ENCODE assay signal across 14 cellular contexts in genomic region chr6:142698751-142699150, GRCh38.
A peak's percentile ranks its signal among the peaks of the same experiment; 100 is the strongest.
DNase-seq lines count a peak whose midpoint lies in the region; ATAC-seq, FAIRE-seq and TF ChIP-seq lines count a peak whose summit lies in the region.
"Had no signal": no experiment of that assay in that cellular context is flagged by ENCODE, and none has a peak within 500 bp of the region (broad histone marks: within the 10 kb centered on the region; RNA-seq: fewer than 3 reads in every experiment).

No MANE protein-coding gene starts in this region.

- no peak for TF ChIP-seq RAD21 in IMR-90 (IDR thresholded peaks at IDR 0.05; ENCODE audit: low read length)

- H2AK9ac ChIP-seq in IMR-90 (replicated peaks; ENCODE audit: low read depth, low read length, poor library complexity) = no peak overlapping the region

- no peak overlapping the region for H2AFZ ChIP-seq in IMR-90 (replicated peaks; ENCODE audit: low read length, poor library complexity)

- H3K4me3 ChIP-seq in DOHH2 (ENCODE audit: low read length) = no peak overlapping the region
- H3K4me3 ChIP-seq in IMR-90 (ENCODE audit: insufficient read depth, low read depth, low read length) = no peak overlapping the region
- H3K4me3 ChIP-seq in astrocyte of the cerebellum (ENCODE audit: low read depth, low read length) = no peak overlapping the region
- H3K4me3 ChIP-seq in kidney epithelial cell (ENCODE audit: low read depth, low read length) = no peak overlapping the region
- H3K4me3 ChIP-seq in pancreas = no peak overlapping the region
- H3K4me3 ChIP-seq: SJSA1 had no signal

- peak; percentile 27 for TF ChIP-seq CTCF in DOHH2 (IDR thresholded peaks at IDR 0.05; ENCODE audit: low read depth, low read length, poor library complexity, severe bottlenecking)
- 0 out of 2 replicates have a peak, but pooled peaks have one; percentile 6 for TF ChIP-seq CTCF in IMR-90 (conservative IDR thresholded peaks at IDR 0.05; ENCODE audit: low read depth, low read length)
- peak; percentile 40 for TF ChIP-seq CTCF in astrocyte of the cerebellum (IDR thresholded peaks at IDR 0.05; ENCODE audit: low read depth, low read length, missing control alignments)
- TF ChIP-seq CTCF in kidney epithelial cell (IDR thresholded peaks at IDR 0.05; ENCODE audit: insufficient read depth, low read length, poor library complexity, severe bottlenecking) = peak; percentile 19
- no peak for TF ChIP-seq CTCF in pancreas (IDR thresholded peaks at IDR 0.05)

- H3K27ac ChIP-seq in DOHH2 (ENCODE audit: low read depth, low read length) (no peak overlapping the region), IMR-90 (ENCODE audit: insufficient read depth, low read length) (no peak overlapping the region), pancreas (no peak overlapping the region)
- H3K27ac ChIP-seq: SJSA1 had no signal

- no peak for TF ChIP-seq POLR2A in IMR-90 (IDR thresholded peaks at IDR 0.05; ENCODE audit: low read depth, low read length)

- H3K27me3 ChIP-seq in DOHH2 (ENCODE audit: control insufficient read depth, low read length) (no peaks in the 10 kb centered on the region), IMR-90 (ENCODE audit: control insufficient read depth, insufficient read depth, low read length) (no peaks in the 10 kb centered on the region), kidney epithelial cell (ENCODE audit: control insufficient read depth, insufficient read depth, low read length) (no peaks in the 10 kb centered on the region), pancreas (no peaks in the 10 kb centered on the region)
- H3K27me3 ChIP-seq: SJSA1 had no signal

- no peak overlapping the region for H3K4ac ChIP-seq in IMR-90 (ENCODE audit: low read depth, low read length)

- H4K91ac ChIP-seq in IMR-90 (ENCODE audit: insufficient read depth, low read depth, low read length) = no peak overlapping the region

- H3K56ac ChIP-seq in IMR-90 (ENCODE audit: extremely low read depth, insufficient read depth, low read length) = no peak overlapping the region

- no peak overlapping the region for H4K8ac ChIP-seq in IMR-90 (ENCODE audit: low read depth in 2 of 2, low read length in 2 of 2)

- POLR2A ChIA-PET in IMR-90 (lab: Charles Lee; ENCODE audit: unreplicated experiment) = no interaction called here

- no peak overlapping the region for H2BK20ac ChIP-seq in IMR-90 (ENCODE audit: low read depth, low read length)

- in situ Hi-C loops in IMR-90 (cut with MboI; ENCODE audit: low sequenced_read_pairs) (loop anchor here (25.0 kb wide), 1 partner anchor 1314 kb away; the partner anchor contains the start of gene PLAGL1), astrocyte of the cerebellum (cut with HindIII; ENCODE audit: low sequenced_read_pairs) (no loop called here)

- H2BK15ac ChIP-seq in IMR-90 (ENCODE audit: low read depth, low read length) = no peak overlapping the region

- no peak overlapping the region for H4K5ac ChIP-seq in IMR-90 (ENCODE audit: low read depth, low read length)

- CTCF ChIA-PET in IMR-90 (lab: Yijun Ruan, JAX) = no interaction called here

- intact Hi-C loops in IMR-90 (cut with micrococcal nuclease) (no loop called here), pancreas (cut with DNase I) (loop anchor here in 2 of 3 donors (5.0 to 10.0 kb wide), 4 partner anchors 256 to 726 kb away; no protein-coding TSS in a partner anchor)

- no peaks in the 10 kb centered on the region for H3K9me1 ChIP-seq in IMR-90 (ENCODE audit: insufficient read depth, low read length)

- H3K14ac ChIP-seq in IMR-90 (replicated peaks; ENCODE audit: low read depth, low read length) = no peak overlapping the region

- dilution Hi-C loops in IMR-90 (cut with HindIII; ENCODE audit: low sequenced_read_pairs, unreplicated experiment) = no loop called here

- H2AK5ac ChIP-seq in IMR-90 (ENCODE audit: low read depth, low read length) = no peak overlapping the region

- DNase-seq in IMR-90 (no peak), astrocyte of the cerebellum (ENCODE audit: low read depth) (no peak), kidney epithelial cell (ENCODE audit: low read depth) (no peak), pancreas (no peak), NCI-H345 treated with DMSO at 0.1 percent for 48 hours (lab: John Stamatoyannopoulos, UW; ENCODE audit: unreplicated experiment) (no peak)
- DNase-seq in activated CD4-positive, alpha-beta T cell treated with anti-CD3 and anti-CD28 coated beads, Interleukin-2, amount 50 U/mL, for 1 hour = no peak
- DNase-seq: activated T-cell treated with anti-CD3 and anti-CD28 coated beads, Interleukin-2, amount 50 U/mL, for 24 hours; aorta; CD4-positive, alpha-beta T cell; NCI-H1092; stimulated activated naive CD8-positive, alpha-beta T cell treated with anti-CD3 and anti-CD28 coated beads, Interleukin-15, amount 100 ng/mL, for 72 hours had no signal

- H3K36me3 ChIP-seq in DOHH2 (ENCODE audit: control insufficient read depth, low read length) = no peaks in the 10 kb centered on the region
- H3K36me3 ChIP-seq in IMR-90 (ENCODE audit: control insufficient read depth, insufficient read depth, low read length) = no peaks in the 10 kb centered on the region
- H3K36me3 ChIP-seq in kidney epithelial cell (ENCODE audit: control insufficient read depth, insufficient read depth, low read length) = no peaks in the 10 kb centered on the region
- no peaks in the 10 kb centered on the region for H3K36me3 ChIP-seq in pancreas
- H3K36me3 ChIP-seq: SJSA1 had no signal

- BruUV-seq in IMR-90 (replicated peaks; lab: Mats Ljungman, UMichigan) = no TSS peak

- no peak overlapping the region for H3K9ac ChIP-seq in IMR-90 (ENCODE audit: low read depth, low read length)

- no peaks in the 10 kb centered on the region for H3K79me1 ChIP-seq in IMR-90 (ENCODE audit: low read depth in 1 of 2, low read length in 2 of 2)

- H3K18ac ChIP-seq in IMR-90 (ENCODE audit: low read depth, low read length) = no peak overlapping the region

- no peak overlapping the region for H2BK5ac ChIP-seq in IMR-90 (ENCODE audit: low read depth, low read length, poor library complexity, severe bottlenecking)

- H4K20me1 ChIP-seq in DOHH2 (ENCODE audit: control insufficient read depth, insufficient read depth, low read depth, low read length) = no peaks in the 10 kb centered on the region
- H4K20me1 ChIP-seq in IMR-90 (ENCODE audit: insufficient read depth, low read length) = no peaks in the 10 kb centered on the region

- no peak overlapping the region for H3K4me2 ChIP-seq in DOHH2 (ENCODE audit: low read length)
- H3K4me2 ChIP-seq in IMR-90 (ENCODE audit: low read depth, low read length) = no peak overlapping the region

- WGBS in IMR-90 (ENCODE audit: extremely low coverage in 2 of 2, insufficient read length in 1 of 2), 2 experiments = no CpG with 5 or more reads among the region's 2 CpGs
- 77 to 93% methylated on average over 2 of the region's 2 CpGs for WGBS in pancreas, 2 donors

- peaks cover 15% of the 10 kb centered on the region for H3K4me1 ChIP-seq in DOHH2 (ENCODE audit: control insufficient read depth, low read length)
- no peaks in the 10 kb centered on the region; the same call in 1 of the 2 replicates for H3K4me1 ChIP-seq in IMR-90 (ENCODE audit: control insufficient read depth, insufficient read depth, low read length)
- peaks cover 0 to 15% (median 14%) of the 10 kb centered on the region in 3 donors for H3K4me1 ChIP-seq in pancreas
- H3K4me1 ChIP-seq: SJSA1 had no signal

- no peaks in the 10 kb centered on the region for H3K9me2 ChIP-seq in DOHH2 (replicated peaks; ENCODE audit: control insufficient read depth, low read length)

- H3F3A ChIP-seq in DOHH2 (ENCODE audit: control insufficient read depth, insufficient read depth) = no peaks in the 10 kb centered on the region

- no peak overlapping the region for H2BK120ac ChIP-seq in IMR-90 (ENCODE audit: low read depth, low read length)

- H3K23ac ChIP-seq in IMR-90 (ENCODE audit: low read depth, low read length) = no peak overlapping the region

- H3K9me3 ChIP-seq in DOHH2 (ENCODE audit: control insufficient read depth, insufficient read depth, low read length) = no peaks in the 10 kb centered on the region
- no peaks in the 10 kb centered on the region for H3K9me3 ChIP-seq in IMR-90 (ENCODE audit: control insufficient read depth, insufficient read depth, low read length)
- no peaks in the 10 kb centered on the region for H3K9me3 ChIP-seq in pancreas
- H3K9me3 ChIP-seq: SJSA1 had no signal

- no peaks in the 10 kb centered on the region for H3K79me2 ChIP-seq in DOHH2 (ENCODE audit: control insufficient read depth, low read length)

- no peak for ATAC-seq in IMR-90 (ENCODE audit: low read depth)
- no peak for ATAC-seq in pancreas
- no peak for ATAC-seq in HG02642 (IDR thresholded peaks at IDR 0.05; ENCODE audit: poor library complexity, unreplicated experiment)
- ATAC-seq: stimulated activated naive CD8-positive, alpha-beta T cell treated with anti-CD3 and anti-CD28 coated beads, Interleukin-15, amount 100 ng/mL, for 72 hours had no signal

- no peak for FAIRE-seq in pancreas (lab: Jason Lieb, UNC)

TF ChIP-seq in IMR-90, 13 proteins besides CTCF, POLR2A, EP300 and RAD21 (continues in another document):
- TF ChIP-seq SMC3 (IDR thresholded peaks at IDR 0.05; ENCODE audit: low read depth, low read length) (no peak), RFX5 (IDR thresholded peaks at IDR 0.05; ENCODE audit: low read depth, low read length) (no peak), NFE2L2 (IDR thresholded peaks at IDR 0.05; ENCODE audit: low read depth, low read length) (no peak), MXI1 (IDR thresholded peaks at IDR 0.05; ENCODE audit: borderline replicate concordance, low read depth, low read length) (no peak), CEBPB (IDR thresholded peaks at IDR 0.05; ENCODE audit: low read depth, low read length) (no peak), MAZ (IDR thresholded peaks at IDR 0.05; ENCODE audit: borderline replicate concordance, low read depth, low read length) (no peak), RCOR1 (IDR thresholded peaks at IDR 0.05; ENCODE audit: insufficient replicate concordance, low read length) (no peak), USF2 (IDR thresholded peaks at IDR 0.05; ENCODE audit: low read depth, low read length) (no peak), FOS (IDR thresholded peaks at IDR 0.05; ENCODE audit: low read depth, low read length) (no peak), MAFK (IDR thresholded peaks at IDR 0.05; ENCODE audit: low read depth, low read length) (no peak), BHLHE40 (IDR thresholded peaks at IDR 0.05; ENCODE audit: low read depth, low read length) (no peak)

Comparison
In these comparisons a context has a peak if more than half of its experiments do, and no peak if none do; other contexts are left out.
1. CTCF ChIP-seq: peak in DOHH2 (single experiment), IMR-90 (single experiment), astrocyte of the cerebellum (single experiment) and kidney epithelial cell (single experiment); none in pancreas (0 of 4).